Comparison of ENCODE assay signal across 12 cellular contexts in genomic region chr7:84022686-84023308, GRCh38.
DNase-seq lines count a peak whose midpoint lies in the region; ATAC-seq and TF ChIP-seq lines count a peak whose summit lies in the region.
"Had no signal": no experiment of that assay in that cellular context is flagged by ENCODE, and none has a peak within 500 bp of the region (broad histone marks: within the 10 kb centered on the region; RNA-seq: fewer than 3 reads in every experiment).

No MANE protein-coding gene starts in this region.

- intact Hi-C loops in Calu3 (cut with micrococcal nuclease; ENCODE audit: unreplicated experiment): no loop called here
- intact Hi-C loops in PC-9 (cut with micrococcal nuclease; ENCODE audit: unreplicated experiment): no loop called here

- no peak for DNase-seq in Calu3
- peak; percentile 81 for DNase-seq in NCI-H1105 (lab: John Stamatoyannopoulos, UW)
- peak; percentile 53 to 98 for DNase-seq in PC-9
- peak; percentile 50 for DNase-seq in iris pigment epithelial cell (ENCODE audit: low read depth)
- DNase-seq in activated T-cell treated with anti-CD3 and anti-CD28 coated beads, Interleukin-2, amount 50 U/mL, for 72 hours: no peak
- no peak for DNase-seq in activated T-cell treated with anti-CD3 and anti-CD28 coated beads for 4 hours
- DNase-seq in activated naive CD4-positive, alpha-beta T cell treated with anti-CD3 and anti-CD28 coated beads, Interleukin-2, amount 10 ng/mL, durations not matched to agents 7 days and 5 days: no peak

- POLR2A ChIA-PET in PC-9 (lab: Charles Lee; ENCODE audit: unreplicated experiment): interaction anchor here (0.5 kb wide), 1 partner anchor 143 kb away, joined by 3 read pairs; no protein-coding TSS in a partner anchor

- H3K4me2 ChIP-seq in PC-9: peak overlapping the region; percentile 43

- peaks cover 42% of the 10 kb centered on the region for H3K4me1 ChIP-seq in PC-9 (replicated peaks; ENCODE audit: insufficient read depth)

- no peak for TF ChIP-seq CTCF in Calu3 (IDR thresholded peaks at IDR 0.05; ENCODE audit: unreplicated experiment)
- no peak for TF ChIP-seq CTCF in PC-9 (conservative IDR thresholded peaks at IDR 0.05)

- no TSS peak for BruUV-seq in Calu3 (replicated peaks; lab: Mats Ljungman, UMichigan)
- BruUV-seq in PC-9 (replicated peaks; lab: Mats Ljungman, UMichigan): no TSS peak

- H3K4me1 Mint-ChIP-seq in Calu3 (ENCODE audit: low read depth, unreplicated experiment): peaks cover 17% of the 10 kb centered on the region
- H3K4me1 Mint-ChIP-seq in activated T-cell treated with anti-CD3 and anti-CD28 coated beads, Interleukin-2, amount 50 U/mL, for 72 hours (ENCODE audit: low read depth): no peaks in the 10 kb centered on the region
- H3K4me1 Mint-ChIP-seq in activated naive CD4-positive, alpha-beta T cell treated with anti-CD3 and anti-CD28 coated beads, Interleukin-2, amount 10 ng/mL, durations not matched to agents 7 days and 5 days: no peaks in the 10 kb centered on the region
- H3K4me1 Mint-ChIP-seq: stimulated activated memory B cell treated with anti-CD40 and anti-IgM and Interleukin-4, amounts not matched to agents 10 μg/mL and 1 μg/mL and 100 μg/mL, for 72 hours had no signal

- no peak overlapping the region for H3K4me3 ChIP-seq in PC-9
- H3K4me3 ChIP-seq: GM12878 had no signal

- H3K9me3 ChIP-seq in PC-9 (ENCODE audit: insufficient read depth, low read depth): no peaks in the 10 kb centered on the region

- H2AFZ ChIP-seq in PC-9: no peak overlapping the region

- no peaks in the 10 kb centered on the region for H3K36me3 ChIP-seq in PC-9 (ENCODE audit: low read depth)

- peaks cover 5% of the 10 kb centered on the region for H3K36me3 Mint-ChIP-seq in Calu3 (ENCODE audit: insufficient read depth, unreplicated experiment)
- H3K36me3 Mint-ChIP-seq in activated T-cell treated with anti-CD3 and anti-CD28 coated beads, Interleukin-2, amount 50 U/mL, for 72 hours (ENCODE audit: insufficient read depth in 2 of 2): no peaks in the 10 kb centered on the region
- H3K36me3 Mint-ChIP-seq in activated naive CD4-positive, alpha-beta T cell treated with anti-CD3 and anti-CD28 coated beads, Interleukin-2, amount 10 ng/mL, durations not matched to agents 7 days and 5 days: no peaks in the 10 kb centered on the region
- H3K36me3 Mint-ChIP-seq: stimulated activated memory B cell treated with anti-CD40 and anti-IgM and Interleukin-4, amounts not matched to agents 10 μg/mL and 1 μg/mL and 100 μg/mL, for 72 hours had no signal

- H3F3A ChIP-seq in PC-9 (ENCODE audit: insufficient read depth, low read depth): peaks cover 33% of the 10 kb centered on the region

- no peaks in the 10 kb centered on the region for H3K79me2 ChIP-seq in PC-9 (ENCODE audit: low read depth)

- H3K27ac Mint-ChIP-seq in Calu3 (ENCODE audit: unreplicated experiment): no peak overlapping the region
- H3K27ac Mint-ChIP-seq in activated T-cell treated with anti-CD3 and anti-CD28 coated beads, Interleukin-2, amount 50 U/mL, for 72 hours: no peak overlapping the region
- H3K27ac Mint-ChIP-seq in activated naive CD4-positive, alpha-beta T cell treated with anti-CD3 and anti-CD28 coated beads, Interleukin-2, amount 10 ng/mL, durations not matched to agents 7 days and 5 days: no peak overlapping the region
- H3K27ac Mint-ChIP-seq: activated T-helper 2 cell treated with anti-CD3 and anti-CD28 coated beads, Interferon-gamma antibody, Interleukin-2, Interleukin-4, amounts not matched to agents 10 μg/mL and 5 μg/mL and 100 μg/mL, durations not matched to agents 14 hours and 24 hours and 36 hours; stimulated activated memory B cell treated with anti-CD40 and anti-IgM and Interleukin-4, amounts not matched to agents 10 μg/mL and 1 μg/mL and 100 μg/mL, for 72 hours had no signal

- H3K4me3 Mint-ChIP-seq in Calu3 (ENCODE audit: low read depth, unreplicated experiment): peak overlapping the region; percentile 19
- no peak overlapping the region for H3K4me3 Mint-ChIP-seq in activated T-cell treated with anti-CD3 and anti-CD28 coated beads, Interleukin-2, amount 50 U/mL, for 72 hours
- H3K4me3 Mint-ChIP-seq in activated naive CD4-positive, alpha-beta T cell treated with anti-CD3 and anti-CD28 coated beads, Interleukin-2, amount 10 ng/mL, durations not matched to agents 7 days and 5 days: no peak overlapping the region
- H3K4me3 Mint-ChIP-seq: stimulated activated memory B cell treated with anti-CD40 and anti-IgM and Interleukin-4, amounts not matched to agents 10 μg/mL and 1 μg/mL and 100 μg/mL, for 72 hours had no signal

- H3K9me2 ChIP-seq in PC-9 (ENCODE audit: insufficient read depth): no peaks in the 10 kb centered on the region

- CTCF ChIA-PET in Calu3 (lab: Charles Lee): no interaction called here
- CTCF ChIA-PET in PC-9 (lab: Charles Lee): no interaction called here
- CTCF ChIA-PET in activated naive CD4-positive, alpha-beta T cell treated with anti-CD3 and anti-CD28 coated beads, Interleukin-2, amount 10 ng/mL, durations not matched to agents 7 days and 5 days (lab: Charles Lee): no interaction called here

- no peaks in the 10 kb centered on the region for H4K20me1 ChIP-seq in PC-9 (ENCODE audit: insufficient read depth)

- no peaks in the 10 kb centered on the region for H3K27me3 ChIP-seq in PC-9 (ENCODE audit: insufficient read depth, low read depth)

- no peaks in the 10 kb centered on the region for H3K27me3 Mint-ChIP-seq in Calu3 (ENCODE audit: unreplicated experiment)
- H3K27me3 Mint-ChIP-seq in activated T-cell treated with anti-CD3 and anti-CD28 coated beads, Interleukin-2, amount 50 U/mL, for 72 hours (ENCODE audit: low read depth): no peaks in the 10 kb centered on the region
- no peaks in the 10 kb centered on the region for H3K27me3 Mint-ChIP-seq in activated naive CD4-positive, alpha-beta T cell treated with anti-CD3 and anti-CD28 coated beads, Interleukin-2, amount 10 ng/mL, durations not matched to agents 7 days and 5 days
- H3K27me3 Mint-ChIP-seq: stimulated activated memory B cell treated with anti-CD40 and anti-IgM and Interleukin-4, amounts not matched to agents 10 μg/mL and 1 μg/mL and 100 μg/mL, for 72 hours had no signal

- peak overlapping the region; percentile 71 for H3K27ac ChIP-seq in PC-9
- H3K27ac ChIP-seq: VCaP had no signal

- ATAC-seq in activated T-cell treated with anti-CD3 and anti-CD28 coated beads, Interleukin-2, amount 50 U/mL, for 72 hours (replicated peaks in 1 of 2): no peak
- no peak for ATAC-seq in HG02610 (IDR thresholded peaks at IDR 0.05; ENCODE audit: unreplicated experiment)
- ATAC-seq: GM12878; stimulated activated memory B cell treated with anti-CD40 and anti-IgM and Interleukin-4, amounts not matched to agents 10 μg/mL and 1 μg/mL and 100 μg/mL, for 72 hours had no signal

- H3K9me3 Mint-ChIP-seq in Calu3 (ENCODE audit: low read depth, unreplicated experiment): no peaks in the 10 kb centered on the region
- no peaks in the 10 kb centered on the region for H3K9me3 Mint-ChIP-seq in activated T-cell treated with anti-CD3 and anti-CD28 coated beads, Interleukin-2, amount 50 U/mL, for 72 hours
- no peaks in the 10 kb centered on the region for H3K9me3 Mint-ChIP-seq in activated naive CD4-positive, alpha-beta T cell treated with anti-CD3 and anti-CD28 coated beads, Interleukin-2, amount 10 ng/mL, durations not matched to agents 7 days and 5 days
- H3K9me3 Mint-ChIP-seq: activated T-helper 2 cell treated with anti-CD3 and anti-CD28 coated beads, Interferon-gamma antibody, Interleukin-2, Interleukin-4, amounts not matched to agents 10 μg/mL and 5 μg/mL and 100 μg/mL, durations not matched to agents 14 hours and 24 hours and 36 hours; stimulated activated memory B cell treated with anti-CD40 and anti-IgM and Interleukin-4, amounts not matched to agents 10 μg/mL and 1 μg/mL and 100 μg/mL, for 72 hours had no signal

Comparison
In these comparisons a context has a peak if more than half of its experiments do, and no peak if none do; other contexts are left out.
1. DNase-seq: peak in NCI-H1105 (single experiment), PC-9 (2 of 2) and iris pigment epithelial cell (single experiment); none in Calu3 (single experiment), activated T-cell treated with anti-CD3 and anti-CD28 coated beads, Interleukin-2, amount 50 U/mL, for 72 hours (0 of 2), activated T-cell treated with anti-CD3 and anti-CD28 coated beads for 4 hours (single experiment) and activated naive CD4-positive, alpha-beta T cell treated with anti-CD3 and anti-CD28 coated beads, Interleukin-2, amount 10 ng/mL, durations not matched to agents 7 days and 5 days (single experiment).